Comparison of ENCODE assay signal across 1 cellular context in the genomic region with DNA sequence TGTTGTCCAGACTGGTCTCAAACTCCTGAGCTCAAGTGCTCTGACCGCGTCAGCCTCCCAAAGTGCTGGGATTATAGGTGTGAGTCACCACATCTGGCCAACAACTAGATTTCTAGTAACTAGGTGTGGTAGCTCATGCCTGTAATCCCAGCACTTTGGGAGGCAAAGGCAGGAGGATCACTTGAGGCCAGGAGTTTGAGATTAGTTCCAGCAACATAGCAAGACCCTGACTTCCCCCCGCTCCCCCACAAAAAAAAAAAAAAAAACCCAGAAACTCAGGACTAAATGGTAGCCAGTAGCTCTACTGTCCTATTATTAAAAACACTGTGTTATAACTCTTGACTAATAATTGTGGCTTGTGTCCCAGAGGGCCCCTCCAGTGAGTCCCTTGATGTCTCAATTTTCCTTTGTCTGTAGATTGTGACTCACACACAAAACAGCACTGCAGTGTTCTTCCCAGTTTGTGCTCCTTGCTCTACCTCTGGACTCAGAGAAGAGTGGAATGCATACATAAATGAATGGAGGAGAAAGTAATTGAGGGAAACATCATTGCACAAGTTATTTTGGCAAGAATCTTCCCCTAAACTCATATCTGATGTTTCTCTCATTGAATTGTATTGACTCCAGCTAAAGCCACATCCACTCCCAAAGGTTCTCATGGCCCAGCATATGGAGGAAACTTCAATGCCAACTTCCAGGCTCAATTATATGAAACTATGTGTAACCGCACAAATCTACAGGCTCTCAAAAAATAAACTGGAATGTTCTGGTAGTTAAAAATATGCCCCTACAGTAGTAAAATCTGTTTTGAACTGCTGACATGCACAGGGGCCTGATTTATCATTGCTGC.
A peak's percentile ranks its signal among the peaks of the same experiment; 100 is the strongest.
TF ChIP-seq lines count a peak whose summit lies in the region.

No MANE protein-coding gene starts in this region.

TF ChIP-seq in A549, 52 proteins besides CTCF, POLR2A, EP300 and RAD21 (continued from another document):
- TF ChIP-seq HMGXB4 (CRISPR knock-in tag; IDR thresholded peaks at IDR 0.05; ENCODE audit: borderline replicate concordance) (0 out of 2 replicates have a peak, but pooled peaks have one; percentile 33), GATA3 (IDR thresholded peaks at IDR 0.05; ENCODE audit: borderline replicate concordance) (peak; percentile 23; the same call in 1 of the 2 replicates), EHF (CRISPR knock-in tag; IDR thresholded peaks at IDR 0.05) (0 out of 2 replicates have a peak, but pooled peaks have one; percentile 34), POLR2AphosphoS2 (conservative IDR thresholded peaks at IDR 0.05; ENCODE audit: low read length) (peak; percentile 89), E2F6 (IDR thresholded peaks at IDR 0.05; ENCODE audit: borderline replicate concordance, low read depth) (no peak), FOSB (CRISPR knock-in tag; IDR thresholded peaks at IDR 0.05) (peak; percentile 82)
- TF ChIP-seq, protein P1, sequence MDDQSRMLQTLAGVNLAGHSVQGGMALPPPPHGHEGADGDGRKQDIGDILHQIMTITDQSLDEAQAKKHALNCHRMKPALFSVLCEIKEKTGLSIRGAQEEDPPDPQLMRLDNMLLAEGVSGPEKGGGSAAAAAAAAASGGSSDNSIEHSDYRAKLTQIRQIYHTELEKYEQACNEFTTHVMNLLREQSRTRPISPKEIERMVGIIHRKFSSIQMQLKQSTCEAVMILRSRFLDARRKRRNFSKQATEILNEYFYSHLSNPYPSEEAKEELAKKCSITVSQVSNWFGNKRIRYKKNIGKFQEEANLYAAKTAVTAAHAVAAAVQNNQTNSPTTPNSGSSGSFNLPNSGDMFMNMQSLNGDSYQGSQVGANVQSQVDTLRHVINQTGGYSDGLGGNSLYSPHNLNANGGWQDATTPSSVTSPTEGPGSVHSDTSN (IDR thresholded peaks at IDR 0.05), result 0 out of 2 replicates have a peak, but pooled peaks have one; percentile 11
TF ChIP-seq in A549: peak in this region for 15.
